ENCODE assay signal across 1 cellular context in genomic region chr4:25421819-25422511, GRCh38.
TF ChIP-seq lines count a peak whose summit lies in the region.

No MANE protein-coding gene starts in this region.

TF ChIP-seq in GM12878, 131 proteins besides CTCF, POLR2A, EP300 and RAD21 (continued from another document):
- TF ChIP-seq E2F8 (IDR thresholded peaks at IDR 0.05; ENCODE audit: low read depth, partially characterized antibody): no peak
- 0 out of 2 replicates have a peak, but pooled peaks have one; percentile 21 for TF ChIP-seq ATF2 (IDR thresholded peaks at IDR 0.05; ENCODE audit: low read length)
- TF ChIP-seq ZBTB33 (IDR thresholded peaks at IDR 0.05): no peak
TF ChIP-seq in GM12878: peak in this region for 3.
